8 cellular contexts compared by ENCODE assay signal in the genomic region with DNA sequence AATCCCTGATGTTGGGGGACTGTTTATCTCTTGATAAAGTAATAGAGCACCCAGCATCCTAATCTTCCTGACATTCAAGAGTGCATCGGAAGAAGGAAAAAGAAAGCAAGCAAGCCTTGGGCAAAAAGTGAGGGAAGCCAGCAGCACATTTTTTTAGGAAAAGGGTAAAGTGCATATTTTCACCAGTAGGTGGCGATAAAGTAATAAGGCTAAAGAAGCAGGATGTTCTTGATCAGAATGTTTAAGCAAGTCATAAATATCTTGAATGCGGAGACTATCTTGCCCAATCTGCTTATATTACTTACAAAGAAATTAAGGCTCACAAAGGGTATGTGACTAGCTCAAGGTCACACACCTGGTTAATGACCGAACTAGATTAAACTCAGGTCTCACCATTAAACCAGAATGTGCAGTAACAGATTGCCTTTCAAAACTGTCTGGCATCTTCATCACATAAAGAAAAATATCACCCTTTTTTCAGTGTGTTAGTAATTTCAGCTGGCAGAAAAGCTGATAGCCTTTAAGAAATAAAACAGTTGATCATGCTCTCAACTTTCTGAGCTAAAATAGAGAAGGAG.
DNase-seq lines count a peak whose midpoint lies in the region; ATAC-seq, FAIRE-seq and TF ChIP-seq lines count a peak whose summit lies in the region.

No MANE protein-coding gene starts in this region.

- peak; percentile 63 for FAIRE-seq in GM12891 (lab: Jason Lieb, UNC)

- peaks cover 2% of the 10 kb centered on the region for H3K4me1 ChIP-seq in mesenchymal stem cell (ENCODE audit: control insufficient read depth, insufficient read depth, low read depth, low read length)

- no peak overlapping the region for H3K23ac ChIP-seq in mesenchymal stem cell (ENCODE audit: low read length in 2 of 2)

- H4K91ac ChIP-seq in mesenchymal stem cell (ENCODE audit: low read length), result no peak overlapping the region

- H3K27me3 ChIP-seq in mesenchymal stem cell (ENCODE audit: control insufficient read depth in 1 of 2, insufficient read depth in 1 of 2, low read length in 2 of 2), result peaks cover 11 to 15% of the 10 kb centered on the region in 2 experiments

- peak; percentile 73 for DNase-seq in Ammon's horn (ENCODE audit: low spot score)
- peak; percentile 32 for DNase-seq in GM12891 (ENCODE audit: insufficient read length, low spot score)
- DNase-seq in HuH-7 (ENCODE audit: low spot score), result peak; percentile 20
- DNase-seq in OCI-M1 (lab: John Stamatoyannopoulos, UW), result peak; percentile 78
- DNase-seq in dermis blood vessel endothelial cell, result peak; percentile 75
- peak; percentile 62 for DNase-seq in mesenchymal stem cell
- DNase-seq in stimulated activated CD4-positive, alpha-beta T cell treated with anti-CD3 and anti-CD28 coated beads, Interleukin-4, amount 100 ng/mL, for 24 hours, result no peak

- no peak for ATAC-seq in HG03095 (IDR thresholded peaks at IDR 0.05; ENCODE audit: unreplicated experiment)

- H2BK15ac ChIP-seq in mesenchymal stem cell (ENCODE audit: low read depth, poor library complexity, severe bottlenecking), result no peak overlapping the region

- H3K4me3 ChIP-seq in mesenchymal stem cell (ENCODE audit: insufficient read depth in 1 of 2, low read depth in 1 of 2, low read length in 2 of 2), result peak overlapping the region in 1 of 2 experiments; percentile 57

- no peak overlapping the region for H3K4me2 ChIP-seq in mesenchymal stem cell (ENCODE audit: low read length, poor library complexity, severe bottlenecking)

- H2BK120ac ChIP-seq in mesenchymal stem cell (ENCODE audit: low read depth, low read length), result no peak overlapping the region

- H3K9me3 ChIP-seq in mesenchymal stem cell (ENCODE audit: control insufficient read depth, low read length), result no peaks in the 10 kb centered on the region

- no peak overlapping the region for H3K14ac ChIP-seq in mesenchymal stem cell (ENCODE audit: low read length in 2 of 2)

- H2AK5ac ChIP-seq in mesenchymal stem cell (ENCODE audit: low read length, severe bottlenecking), result no peak overlapping the region

- no peaks in the 10 kb centered on the region for H3K36me3 ChIP-seq in mesenchymal stem cell (ENCODE audit: control insufficient read depth in 1 of 2, insufficient read depth in 2 of 2, low read depth in 1 of 2, low read length in 2 of 2)

- 19% methylated on average over 4 of the region's 4 CpGs for WGBS in mesenchymal stem cell

- no peak overlapping the region for H2AFZ ChIP-seq in mesenchymal stem cell (ENCODE audit: low read depth, low read length)

- no peak overlapping the region for H2BK5ac ChIP-seq in mesenchymal stem cell (ENCODE audit: low read depth, low read length, poor library complexity, severe bottlenecking)

- no peak overlapping the region for H3K18ac ChIP-seq in mesenchymal stem cell (ENCODE audit: low read depth in 1 of 2, low read length in 2 of 2)

- H3K27ac ChIP-seq in mesenchymal stem cell (ENCODE audit: low read length, poor library complexity, severe bottlenecking), result no peak overlapping the region

- H2BK12ac ChIP-seq in mesenchymal stem cell (ENCODE audit: low read length in 2 of 2), result no peak overlapping the region

- H3K79me1 ChIP-seq in mesenchymal stem cell (replicated peaks; ENCODE audit: low read length, poor library complexity, severe bottlenecking), result no peaks in the 10 kb centered on the region

- no peak overlapping the region for H4K8ac ChIP-seq in mesenchymal stem cell (ENCODE audit: low read length)

- H3K9ac ChIP-seq in mesenchymal stem cell (ENCODE audit: low read length), result peak overlapping the region; percentile 70

- no peak overlapping the region for H3K4ac ChIP-seq in mesenchymal stem cell (ENCODE audit: low read depth in 1 of 2, low read length in 2 of 2)

- no peak for TF ChIP-seq POLR2A in GM12891 (IDR thresholded peaks at IDR 0.05; ENCODE audit: low read depth, low read length)

TF ChIP-seq in GM12891, 5 proteins besides CTCF, POLR2A, EP300 and RAD21:
- TF ChIP-seq PAX5 (IDR thresholded peaks at IDR 0.05; ENCODE audit: insufficient read depth, low read length, severe bottlenecking) (no peak), SPI1 (IDR thresholded peaks at IDR 0.05; ENCODE audit: low read depth, low read length) (no peak), TAF1 (IDR thresholded peaks at IDR 0.05; ENCODE audit: low read depth, low read length) (no peak), POU2F2 (IDR thresholded peaks at IDR 0.05; ENCODE audit: low read depth, low read length) (no peak), POLR2AphosphoS5 (IDR thresholded peaks at IDR 0.05; ENCODE audit: low read depth, low read length) (no peak)
